Comparison of ENCODE assay signal across 19 cellular contexts in genomic region chr17:76307966-76308338, GRCh38. TPM values are rescaled to one million over a fixed set of nuclear protein-coding genes. Genes with fewer than 3 reads are reported as not detected.
DNase-seq lines count a peak whose midpoint lies in the region; ATAC-seq, FAIRE-seq and TF ChIP-seq lines count a peak whose summit lies in the region.
"Had no signal": no experiment of that assay in that cellular context is flagged by ENCODE, and none has a peak within 500 bp of the region (broad histone marks: within the 10 kb centered on the region; RNA-seq: fewer than 3 reads in every experiment).

QRICH2 (minus strand) TSS chr17:76308276; CDS start chr17:76307998, 278 bp downstream.

- TF ChIP-seq EP300 in HepG2 (IDR thresholded peaks at IDR 0.05; ENCODE audit: low read depth in 2 of 2, low read length in 2 of 2): no peak
- TF ChIP-seq EP300 in HepG2 (CRISPR knock-in tag; IDR thresholded peaks at IDR 0.05; ENCODE audit: borderline replicate concordance): no peak
- no peak for TF ChIP-seq EP300 in sigmoid colon (IDR thresholded peaks at IDR 0.05)

- BruUV-seq in HepG2 (replicated peaks; lab: Mats Ljungman, UMichigan): no TSS peak

- no peaks in the 10 kb centered on the region for H3K4me1 ChIP-seq in HepG2 (ENCODE audit: insufficient read depth, low read length)
- no peaks in the 10 kb centered on the region for H3K4me1 ChIP-seq in sigmoid colon
- no peaks in the 10 kb centered on the region for H3K4me1 ChIP-seq in aorta (ENCODE audit: control insufficient read depth in 1 of 2, insufficient read depth in 2 of 2, low read length in 2 of 2)

- no peaks in the 10 kb centered on the region for H3K27me3 ChIP-seq in HepG2 (ENCODE audit: control insufficient read depth in 1 of 2, insufficient read depth in 2 of 2, low read length in 2 of 2)
- H3K27me3 ChIP-seq in sigmoid colon: no peaks in the 10 kb centered on the region
- no peaks in the 10 kb centered on the region for H3K27me3 ChIP-seq in aorta (ENCODE audit: control insufficient read depth in 1 of 2, insufficient read depth in 2 of 2, low read length in 1 of 2)

- CTCF ChIA-PET in HepG2 (lab: Yijun Ruan, JAX; ENCODE audit: low intra/inter-chr PET ratio, low total read pairs) (no interaction called here), T-cell (lab: Charles Lee) (no interaction called here)

- H3K4me3 Mint-ChIP-seq in stimulated activated naive CD8-positive, alpha-beta T cell treated with anti-CD3 and anti-CD28 coated beads, Interleukin-15, amount 100 ng/mL, for 72 hours: no peak within 1 kb of the TSS
- no peak within 1 kb of the TSS for H3K4me3 Mint-ChIP-seq in T-cell
- H3K4me3 Mint-ChIP-seq: CD14-positive monocyte had no signal

- H3K36me3 ChIP-seq in HepG2 (replicated peaks in 1 of 2; ENCODE audit: control insufficient read depth in 1 of 2, insufficient read depth in 2 of 2, low read length in 2 of 2) (peaks cover 13 to 30% of the 10 kb centered on the region in 2 experiments), sigmoid colon (peaks cover 7 to 49% (median 10%) of the 10 kb centered on the region in 4 donors), aorta (ENCODE audit: control insufficient read depth in 1 of 2, insufficient read depth in 2 of 2, low read length in 1 of 2) (peaks cover 4 to 8% of the 10 kb centered on the region in 2 donors)

- no peak within 1 kb of the TSS for H3K4me2 ChIP-seq in HepG2 (ENCODE audit: low read depth, low read length)
- H3K4me2 ChIP-seq: PC-9 had no signal

- FAIRE-seq in HepG2 (lab: Jason Lieb, UNC): no peak
- FAIRE-seq in H54 (lab: Jason Lieb, UNC): no peak

- peaks cover 20% of the 10 kb centered on the region for H3K36me3 Mint-ChIP-seq in T-cell

- H2AFZ ChIP-seq in HepG2 (ENCODE audit: low read length): no peak within 1 kb of the TSS
- H2AFZ ChIP-seq: PC-9 had no signal

- H3K4me3 ChIP-seq in HepG2 (replicated peaks in 1 of 3; ENCODE audit: insufficient read depth in 1 of 3, low read depth in 2 of 3, low read length in 3 of 3): no peak within 1 kb of the TSS
- no peak within 1 kb of the TSS for H3K4me3 ChIP-seq in sigmoid colon
- H3K4me3 ChIP-seq in aorta (ENCODE audit: low read length in 2 of 2): no peak within 1 kb of the TSS
- H3K4me3 ChIP-seq: PC-9 had no signal

- 98% methylated on average over 44 of the region's 44 CpGs for WGBS in HepG2 (ENCODE audit: low lambda C conversion rate)
- 98% methylated on average over 44 of the region's 44 CpGs for WGBS in sigmoid colon, 2 donors
- 94 to 97% methylated on average over 31 to 44 of the region's 44 CpGs for WGBS in aorta, 2 donors

- TF ChIP-seq CTCF in HepG2 (CRISPR knock-in tag; IDR thresholded peaks at IDR 0.05) (no peak), sigmoid colon (IDR thresholded peaks at IDR 0.05) (no peak)

- peak within 1 kb of the TSS in 1 of 2 donors; percentile 63 for H3K27ac Mint-ChIP-seq in stimulated activated naive CD8-positive, alpha-beta T cell treated with anti-CD3 and anti-CD28 coated beads, Interleukin-15, amount 100 ng/mL, for 72 hours
- no peak within 1 kb of the TSS for H3K27ac Mint-ChIP-seq in T-cell

- intact Hi-C loops in HepG2 (cut with micrococcal nuclease; ENCODE audit: unreplicated experiment): no loop called here
- intact Hi-C loops in sigmoid colon (cut with DNase I): no loop called here
- intact Hi-C loops in aorta (cut with DNase I): loop anchor here in 1 of 2 donors (10.0 kb wide), 2 partner anchors 47 to 197 kb away; partner anchors contain the start of genes PRPSAP1 and RHBDF2

- in situ Hi-C loops in HepG2 (cut with HindIII; ENCODE audit: extremely low pct_ligation_motif_present, low pct_unique_long_range_greater_than_20kb): no loop called here

- H3K9me3 ChIP-seq in HepG2 (ENCODE audit: low read length) (no peaks in the 10 kb centered on the region), sigmoid colon (no peaks in the 10 kb centered on the region), aorta (ENCODE audit: control insufficient read depth, low read length) (no peaks in the 10 kb centered on the region)

- H3K27me3 Mint-ChIP-seq in stimulated activated naive CD8-positive, alpha-beta T cell treated with anti-CD3 and anti-CD28 coated beads, Interleukin-15, amount 100 ng/mL, for 72 hours: no peaks in the 10 kb centered on the region
- H3K27me3 Mint-ChIP-seq in T-cell: no peaks in the 10 kb centered on the region

- no peak within 1 kb of the TSS for H3K27ac ChIP-seq in HepG2 (ENCODE audit: extremely low read length, insufficient read depth, low read length)
- no peak within 1 kb of the TSS for H3K27ac ChIP-seq in sigmoid colon
- H3K27ac ChIP-seq in aorta (ENCODE audit: low read depth in 1 of 2, low read length in 2 of 2): no peak within 1 kb of the TSS
- H3K27ac ChIP-seq: PC-9 had no signal

- no peaks in the 10 kb centered on the region for H3K9me3 Mint-ChIP-seq in stimulated activated naive CD8-positive, alpha-beta T cell treated with anti-CD3 and anti-CD28 coated beads, Interleukin-15, amount 100 ng/mL, for 72 hours
- H3K9me3 Mint-ChIP-seq in T-cell: no peaks in the 10 kb centered on the region

- TF ChIP-seq POLR2A in HepG2 (IDR thresholded peaks at IDR 0.05; ENCODE audit: insufficient read depth in 1 of 2, low read depth in 2 of 2, low read length in 2 of 2): no peak
- TF ChIP-seq POLR2A in sigmoid colon (IDR thresholded peaks at IDR 0.05): no peak
- TF ChIP-seq POLR2A in H54 (IDR thresholded peaks at IDR 0.05; ENCODE audit: low read depth, low read length): no peak

- no peak for TF ChIP-seq RAD21 in HepG2 (CRISPR knock-in tag; IDR thresholded peaks at IDR 0.05)

- peak; percentile 26 for ATAC-seq in stimulated activated naive CD8-positive, alpha-beta T cell treated with anti-CD3 and anti-CD28 coated beads, Interleukin-15, amount 100 ng/mL, for 72 hours
- no peak for ATAC-seq in stimulated activated naive CD8-positive, alpha-beta T cell treated with anti-CD3 and anti-CD28 coated beads, Interleukin-15, Interleukin-2, amounts not matched to agents 100 U/mL and 50 U/mL, for 24 hours
- ATAC-seq in HepG2: no peak
- ATAC-seq in aorta (ENCODE audit: low FRiP score): peak; percentile 26
- ATAC-seq in T-cell (replicated peaks in 1 of 4): no peak
- ATAC-seq: HCT116 had no signal

- no peaks in the 10 kb centered on the region for H4K20me1 ChIP-seq in HepG2 (ENCODE audit: insufficient read depth, low read length)

- POLR2A ChIA-PET in HepG2 (lab: Yijun Ruan, JAX): interaction anchor here (1.2 to 11.1 kb wide), 3 partner anchors 49 to 75 kb away, joined by 3 to 79 read pairs (median 5); partner anchors contain the start of gene SPHK1
- POLR2A ChIA-PET in T-cell (lab: Charles Lee): no interaction called here

- DNase-seq in stimulated activated naive CD8-positive, alpha-beta T cell treated with anti-CD3 and anti-CD28 coated beads, Interleukin-15, amount 100 ng/mL, for 72 hours: no peak
- DNase-seq in stimulated activated naive CD8-positive, alpha-beta T cell treated with anti-CD3 and anti-CD28 coated beads, Interleukin-15, Interleukin-2, amounts not matched to agents 100 U/mL and 50 U/mL, for 24 hours: no peak
- DNase-seq in HepG2 (ENCODE audit: low spot score) (no peak), sigmoid colon (peak; percentile 59), aorta (peak in 1 of 2 donors; percentile 68), NCI-H2227 treated with DMSO at 0.1 percent for 48 hours (lab: John Stamatoyannopoulos, UW) (no peak), H54 (ENCODE audit: insufficient read length, low spot score) (no peak), T-cell (no peak)
- DNase-seq: 8988T, DMS79 treated with DMSO at 0.1 percent for 48 hours, KG1, MV-4-11, NCI-H1417, NCI-H187, NCI-H226, NCI-H524 treated with DMSO at 0.1 percent for 48 hours, PC-9 had no signal

- H3K79me2 ChIP-seq in HepG2 (ENCODE audit: insufficient read depth, low read length): no peaks in the 10 kb centered on the region

- no peak within 1 kb of the TSS for H3K9ac ChIP-seq in HepG2 (ENCODE audit: insufficient read depth, low read depth, low read length)

- peaks cover 4% of the 10 kb centered on the region for H3K4me1 Mint-ChIP-seq in stimulated activated naive CD8-positive, alpha-beta T cell treated with anti-CD3 and anti-CD28 coated beads, Interleukin-15, amount 100 ng/mL, for 72 hours
- H3K4me1 Mint-ChIP-seq in T-cell: peaks cover 0 to 1% (median 0%) of the 10 kb centered on the region in 3 donors
- H3K4me1 Mint-ChIP-seq: CD14-positive monocyte had no signal

TF ChIP-seq in HepG2, 621 proteins besides CTCF, POLR2A, EP300 and RAD21 (continues in another document):
- TF ChIP-seq AGO2 (optimal IDR thresholded peaks at IDR 0.05; ENCODE audit: low read depth, low read length) (peak; percentile 97), POLR2G (IDR thresholded peaks at IDR 0.05; ENCODE audit: low read depth, low read length) (peak; percentile 31; the same call in 1 of the 2 replicates), ARNT2 (CRISPR knock-in tag; IDR thresholded peaks at IDR 0.05; ENCODE audit: low read depth) (no peak), XBP1 (CRISPR knock-in tag; IDR thresholded peaks at IDR 0.05) (no peak), RBFOX2 (IDR thresholded peaks at IDR 0.05; ENCODE audit: low read depth, low read length) (peak; percentile 39; the same call in 1 of the 2 replicates)

RNA-seq across cellular contexts. Expression of gene QRICH2, which starts in this region (rescaled TPM):
- total RNA-seq in HepG2 (2016; rRNA removed; fragmentation: Illumina TruSeq; extraction: Trizol) (2.7 and 3.7 TPM in 2 replicates), sigmoid colon (1 to 10 TPM; 2.0 to 5.0 (median 3.3) TPM), aorta (1 to 10 TPM; 3.4 to 4.2 TPM), T-cell (1 to 10 TPM; 3.0 to 4.3 (median 3.4) TPM)
- total RNA-seq in HepG2 (2016; cell fraction: cytosol; rRNA removed; fragmentation: Illumina TruSeq; extraction: Trizol; ENCODE audit: low read depth): 3.1 and 3.3 TPM in 2 replicates
- 2.3 and 3.7 TPM in 2 replicates for total RNA-seq in HepG2 (2016; cell fraction: insoluble cytoplasmic fraction; rRNA removed; fragmentation: Illumina TruSeq; extraction: Trizol)
- total RNA-seq in HepG2 (2016; cell fraction: membrane; rRNA removed; fragmentation: Illumina TruSeq; extraction: Trizol): 4.0 and 4.5 TPM in 2 replicates
- total RNA-seq in HepG2 (2016; cell fraction: nucleus; rRNA removed; fragmentation: Illumina TruSeq; extraction: Trizol): 4.4 and 6.1 TPM in 2 replicates
- polyA plus RNA-seq in HepG2 (2011; rRNA removed) (5.7 and 11.5 TPM in 2 replicates), sigmoid colon (1 to 10 TPM in 2 of 3 donors, under 1 TPM in 1; 0.69 to 3.2 (median 1.8) TPM), aorta (10 to 100 TPM in 1 of 2 donors, 1 to 10 TPM in 1; 1.4 to 12.8 TPM)
- 3.4 and 3.8 TPM in 2 replicates for polyA plus RNA-seq in HepG2 (2011; cell fraction: cytosol; rRNA removed)
- 58.0 and 60.6 TPM in 2 replicates for polyA plus RNA-seq in HepG2 (2011; cell fraction: nucleus; rRNA removed)
- polyA plus RNA-seq in HepG2 (2012): 1.5 and 7.5 TPM in 2 replicates
- 0.94 and 1.1 TPM in 2 replicates for polyA plus RNA-seq in HepG2 (2016; cell fraction: cytosol; fragmentation: Illumina TruSeq; extraction: Trizol; ENCODE audit: low read depth)
- 1.2 TPM in 2 replicates for polyA plus RNA-seq in HepG2 (2016; cell fraction: insoluble cytoplasmic fraction; fragmentation: Illumina TruSeq; extraction: Trizol; ENCODE audit: low read depth)
- polyA plus RNA-seq in HepG2 (2016; cell fraction: membrane; fragmentation: Illumina TruSeq; extraction: Trizol; ENCODE audit: low read depth): 1.0 and 1.5 TPM in 2 replicates
- polyA plus RNA-seq in HepG2 (2016; cell fraction: nucleus; fragmentation: Illumina TruSeq; extraction: Trizol; ENCODE audit: insufficient read depth, low read depth): 10.2 and 12.1 TPM in 2 replicates
- 6.3 and 21.9 TPM in 2 replicates for polyA minus RNA-seq in HepG2 (2011; rRNA and poly(A)+ RNA removed; ENCODE audit: low replicate concordance)
- polyA minus RNA-seq in HepG2 (2011; cell fraction: cytosol; rRNA and poly(A)+ RNA removed): 2.5 and 3.3 TPM in 2 replicates
- 12.0 and 17.0 TPM in 2 replicates for polyA minus RNA-seq in HepG2 (2011; cell fraction: nucleus; rRNA and poly(A)+ RNA removed)

Comparison
In these comparisons a context has a peak if more than half of its experiments do, and no peak if none do; other contexts are left out.
1. ATAC-seq: peak in stimulated activated naive CD8-positive, alpha-beta T cell treated with anti-CD3 and anti-CD28 coated beads, Interleukin-15, amount 100 ng/mL, for 72 hours (single experiment) and aorta (single experiment); none in stimulated activated naive CD8-positive, alpha-beta T cell treated with anti-CD3 and anti-CD28 coated beads, Interleukin-15, Interleukin-2, amounts not matched to agents 100 U/mL and 50 U/mL, for 24 hours (single experiment), HepG2 (single experiment) and T-cell (0 of 4).